ENCODE assay signal across 1 cellular context in the genomic region with DNA sequence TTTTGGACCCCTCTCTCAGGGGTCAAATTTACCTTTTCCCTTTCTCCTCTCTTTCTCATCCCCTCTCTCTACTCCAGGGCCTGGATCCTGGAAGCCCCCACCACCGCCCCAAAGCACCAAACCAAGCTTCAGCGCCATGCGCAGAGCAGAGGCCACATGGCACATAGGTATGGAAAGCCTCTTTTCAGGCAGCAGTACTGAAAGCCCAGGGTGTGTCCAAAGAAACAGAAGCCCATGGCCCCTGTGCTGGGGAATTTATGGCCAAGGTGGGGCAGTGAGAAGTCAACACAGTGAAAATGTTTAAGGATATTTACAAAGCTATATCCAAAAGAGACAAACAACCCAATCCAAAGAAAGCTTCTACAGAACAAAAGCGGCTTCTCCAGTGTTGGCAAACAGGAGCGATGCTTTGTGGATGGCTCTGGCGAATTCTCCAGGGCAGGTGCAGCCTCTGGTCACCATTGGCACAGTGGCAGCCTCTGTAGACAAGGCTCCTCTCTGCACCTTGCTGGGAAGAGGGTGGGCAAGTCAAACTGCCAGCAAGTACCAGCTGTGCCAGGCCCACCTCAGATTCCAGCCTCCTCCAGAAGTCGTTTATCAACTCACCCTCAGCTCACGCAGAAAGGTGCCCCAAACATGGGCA.
TF ChIP-seq lines count a peak whose summit lies in the region.

No MANE protein-coding gene starts in this region.

TF ChIP-seq in HepG2, 621 proteins besides CTCF, POLR2A, EP300 and RAD21 (continued from another document):
- TF ChIP-seq WIZ (CRISPR knock-in tag; IDR thresholded peaks at IDR 0.05), result 0 out of 2 replicates have a peak, but pooled peaks have one; percentile 16
- 0 out of 2 replicates have a peak, but pooled peaks have one; percentile 13 for TF ChIP-seq EED (CRISPR knock-in tag; IDR thresholded peaks at IDR 0.05)
- no peak for TF ChIP-seq HDAC6 (IDR thresholded peaks at IDR 0.05; ENCODE audit: low read depth, low read length)
- no peak for TF ChIP-seq RFXANK (CRISPR knock-in tag; IDR thresholded peaks at IDR 0.05)
- TF ChIP-seq ZMAT3 (CRISPR knock-in tag; conservative IDR thresholded peaks at IDR 0.05), result 0 out of 2 replicates have a peak, but pooled peaks have one; percentile 42
- TF ChIP-seq, protein P1, sequence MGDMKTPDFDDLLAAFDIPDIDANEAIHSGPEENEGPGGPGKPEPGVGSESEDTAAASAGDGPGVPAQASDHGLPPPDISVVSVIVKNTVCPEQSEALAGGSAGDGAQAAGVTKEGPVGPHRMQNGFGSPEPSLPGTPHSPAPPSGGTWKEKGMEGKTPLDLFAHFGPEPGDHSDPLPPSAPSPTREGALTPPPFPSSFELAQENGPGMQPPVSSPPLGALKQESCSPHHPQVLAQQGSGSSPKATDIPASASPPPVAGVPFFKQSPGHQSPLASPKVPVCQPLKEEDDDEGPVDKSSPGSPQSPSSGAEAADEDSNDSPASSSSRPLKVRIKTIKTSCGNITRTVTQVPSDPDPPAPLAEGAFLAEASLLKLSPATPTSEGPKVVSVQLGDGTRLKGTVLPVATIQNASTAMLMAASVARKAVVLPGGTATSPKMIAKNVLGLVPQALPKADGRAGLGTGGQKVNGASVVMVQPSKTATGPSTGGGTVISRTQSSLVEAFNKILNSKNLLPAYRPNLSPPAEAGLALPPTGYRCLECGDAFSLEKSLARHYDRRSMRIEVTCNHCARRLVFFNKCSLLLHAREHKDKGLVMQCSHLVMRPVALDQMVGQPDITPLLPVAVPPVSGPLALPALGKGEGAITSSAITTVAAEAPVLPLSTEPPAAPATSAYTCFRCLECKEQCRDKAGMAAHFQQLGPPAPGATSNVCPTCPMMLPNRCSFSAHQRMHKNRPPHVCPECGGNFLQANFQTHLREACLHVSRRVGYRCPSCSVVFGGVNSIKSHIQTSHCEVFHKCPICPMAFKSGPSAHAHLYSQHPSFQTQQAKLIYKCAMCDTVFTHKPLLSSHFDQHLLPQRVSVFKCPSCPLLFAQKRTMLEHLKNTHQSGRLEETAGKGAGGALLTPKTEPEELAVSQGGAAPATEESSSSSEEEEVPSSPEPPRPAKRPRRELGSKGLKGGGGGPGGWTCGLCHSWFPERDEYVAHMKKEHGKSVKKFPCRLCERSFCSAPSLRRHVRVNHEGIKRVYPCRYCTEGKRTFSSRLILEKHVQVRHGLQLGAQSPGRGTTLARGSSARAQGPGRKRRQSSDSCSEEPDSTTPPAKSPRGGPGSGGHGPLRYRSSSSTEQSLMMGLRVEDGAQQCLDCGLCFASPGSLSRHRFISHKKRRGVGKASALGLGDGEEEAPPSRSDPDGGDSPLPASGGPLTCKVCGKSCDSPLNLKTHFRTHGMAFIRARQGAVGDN (CRISPR knock-in tag; IDR thresholded peaks at IDR 0.05), result 0 out of 2 replicates have a peak, but pooled peaks have one; percentile 25
TF ChIP-seq in HepG2: peak in this region for 18.
